9 cellular contexts compared by ENCODE assay signal in the genomic region with DNA sequence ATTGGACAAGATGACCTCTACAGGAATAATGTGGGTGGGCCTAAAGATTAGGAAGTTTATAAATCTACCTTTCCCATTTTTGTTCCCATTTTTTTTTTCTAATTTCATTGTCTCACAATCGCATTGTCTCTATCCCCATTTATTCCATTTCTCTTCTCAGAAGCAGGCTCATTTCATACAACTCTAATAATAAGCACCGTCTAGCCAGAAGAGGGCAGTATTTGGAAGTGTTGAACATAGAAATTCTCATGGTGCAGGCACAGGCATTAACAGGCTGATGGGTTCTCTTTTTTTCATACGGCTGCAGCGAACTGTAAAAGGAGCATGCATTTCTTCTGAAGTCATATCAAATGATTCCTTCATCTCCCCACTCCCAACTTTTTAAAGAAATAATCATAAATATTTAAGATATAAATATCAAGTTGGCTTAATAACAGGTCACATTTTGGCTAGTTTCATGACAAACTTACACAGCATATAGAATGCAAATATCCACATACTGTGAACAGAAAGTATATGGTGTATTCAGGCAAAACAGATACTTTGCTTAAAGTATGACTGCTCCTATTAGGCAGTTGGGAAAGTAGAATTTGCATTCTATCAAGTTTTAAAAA.
DNase-seq lines count a peak whose midpoint lies in the region; ATAC-seq and TF ChIP-seq lines count a peak whose summit lies in the region.
"Had no signal": no experiment of that assay in that cellular context is flagged by ENCODE, and none has a peak within 500 bp of the region (broad histone marks: within the 10 kb centered on the region; RNA-seq: fewer than 3 reads in every experiment).

No MANE protein-coding gene starts in this region.

- H3K9ac ChIP-seq in OCI-LY1 (ENCODE audit: low read length) = no peak overlapping the region
- H3K9ac ChIP-seq in colonic mucosa (ENCODE audit: low read depth in 2 of 2, low read length in 2 of 2) = no peak overlapping the region

- H3K4me1 Mint-ChIP-seq in GM23338 = peaks cover 2% of the 10 kb centered on the region; the same call in 2 of the 3 replicates
- H3K4me1 Mint-ChIP-seq: CD4-positive, alpha-beta memory T cell had no signal

- H3F3A ChIP-seq in GM23338 (replicated peaks; ENCODE audit: low read depth) = no peaks in the 10 kb centered on the region
- no peaks in the 10 kb centered on the region for H3F3A ChIP-seq in OCI-LY1 (ENCODE audit: insufficient read depth, low read length)

- intact Hi-C loops in colonic mucosa (cut with DNase I) = loop anchor here (5.0 kb wide), 2 partner anchors 224 to 299 kb away; no protein-coding TSS in a partner anchor
- intact Hi-C loops in lower lobe of right lung (cut with DNase I) = loop anchor here (10.0 kb wide), 1 partner anchor 222 kb away; no protein-coding TSS in a partner anchor

- TF ChIP-seq CTCF in GM23338 (conservative IDR thresholded peaks at IDR 0.05; ENCODE audit: low read depth in 2 of 2) (peak; percentile 81 to 82), OCI-LY1 (IDR thresholded peaks at IDR 0.05; ENCODE audit: low read length) (peak; percentile 63), colonic mucosa (IDR thresholded peaks at IDR 0.05) (peak; percentile 58), lower lobe of right lung (IDR thresholded peaks at IDR 0.05) (peak; percentile 67)

- no peaks in the 10 kb centered on the region for H3K79me2 ChIP-seq in GM23338 (replicated peaks; ENCODE audit: insufficient read depth)
- no peaks in the 10 kb centered on the region for H3K79me2 ChIP-seq in OCI-LY1 (ENCODE audit: insufficient read depth, low read length)

- H3K9me2 ChIP-seq in GM23338 (ENCODE audit: insufficient read depth) (no peaks in the 10 kb centered on the region), OCI-LY1 (ENCODE audit: low read depth, low read length) (no peaks in the 10 kb centered on the region)

- no peaks in the 10 kb centered on the region for H3K36me3 ChIP-seq in GM23338 (ENCODE audit: insufficient read depth)
- no peaks in the 10 kb centered on the region for H3K36me3 ChIP-seq in OCI-LY1 (ENCODE audit: insufficient read depth, low read length)
- no peaks in the 10 kb centered on the region for H3K36me3 ChIP-seq in colonic mucosa
- H3K36me3 ChIP-seq in lower lobe of right lung = no peaks in the 10 kb centered on the region

- no peak overlapping the region for H3K4me3 ChIP-seq in GM23338
- H3K4me3 ChIP-seq in Jurkat, Clone E6-1 (ENCODE audit: low read length) = no peak overlapping the region
- H3K4me3 ChIP-seq in OCI-LY1 (ENCODE audit: low read depth, low read length, poor library complexity, severe bottlenecking) = no peak overlapping the region
- H3K4me3 ChIP-seq in colonic mucosa = no peak overlapping the region
- H3K4me3 ChIP-seq in lower lobe of right lung = no peak overlapping the region

- H3K9me3 ChIP-seq in OCI-LY1 (ENCODE audit: low read length) (no peaks in the 10 kb centered on the region), colonic mucosa (no peaks in the 10 kb centered on the region), lower lobe of right lung (no peaks in the 10 kb centered on the region)

- no peak overlapping the region for H2AFZ ChIP-seq in GM23338
- no peak overlapping the region for H2AFZ ChIP-seq in OCI-LY1 (ENCODE audit: low read length)

- H3K27me3 Mint-ChIP-seq in GM23338 (ENCODE audit: insufficient read depth, low read depth, poor library complexity) = peaks cover 4% of the 10 kb centered on the region

- DNase-seq in SIG-M5 treated with dmso at 0.1 percent for 504 hours (lab: John Stamatoyannopoulos, UW; ENCODE audit: unreplicated experiment) = peak; percentile 75
- DNase-seq in SIG-M5 (lab: John Stamatoyannopoulos, UW) = no peak
- DNase-seq in GM23338 (ENCODE audit: low spot score) = peak; percentile 81
- DNase-seq in Jurkat, Clone E6-1 (ENCODE audit: low read depth, low spot score) = peak; percentile 41
- DNase-seq in colonic mucosa = peak; percentile 58
- no peak for DNase-seq in lower lobe of right lung
- no peak for DNase-seq in GM19238 (ENCODE audit: insufficient read length, low spot score)

- H3K4me1 ChIP-seq in GM23338 (ENCODE audit: insufficient read depth) (no peaks in the 10 kb centered on the region), OCI-LY1 (ENCODE audit: insufficient read depth, low read length, severe bottlenecking) (no peaks in the 10 kb centered on the region), colonic mucosa (peaks cover 1% of the 10 kb centered on the region), lower lobe of right lung (no peaks in the 10 kb centered on the region)

- H3K9me3 Mint-ChIP-seq in GM23338 = no peaks in the 10 kb centered on the region
- H3K9me3 Mint-ChIP-seq: CD4-positive, alpha-beta memory T cell had no signal

- ATAC-seq in GM23338 = peak; percentile 92
- peak; percentile 78 to 81 for ATAC-seq in lower lobe of right lung

- no peak overlapping the region for H3K27ac Mint-ChIP-seq in GM23338
- H3K27ac Mint-ChIP-seq: CD4-positive, alpha-beta memory T cell had no signal

- H3K4me3 Mint-ChIP-seq in GM23338 = no peak overlapping the region
- H3K4me3 Mint-ChIP-seq: CD4-positive, alpha-beta memory T cell had no signal

- H4K20me1 ChIP-seq in GM23338 (replicated peaks; ENCODE audit: insufficient read depth) (no peaks in the 10 kb centered on the region), OCI-LY1 (ENCODE audit: insufficient read depth, low read length) (no peaks in the 10 kb centered on the region)

- H3K27me3 ChIP-seq in GM23338 (ENCODE audit: insufficient read depth) (no peaks in the 10 kb centered on the region), OCI-LY1 (ENCODE audit: insufficient read depth, low read length) (no peaks in the 10 kb centered on the region), colonic mucosa (no peaks in the 10 kb centered on the region), lower lobe of right lung (ENCODE audit: low read depth) (no peaks in the 10 kb centered on the region)

- H3K27ac ChIP-seq in GM23338 (ENCODE audit: low read depth) (no peak overlapping the region), OCI-LY1 (ENCODE audit: low read depth, low read length, poor library complexity, severe bottlenecking) (no peak overlapping the region), colonic mucosa (no peak overlapping the region), lower lobe of right lung (no peak overlapping the region)

- H3K4me2 ChIP-seq in GM23338 (no peak overlapping the region), OCI-LY1 (ENCODE audit: low read length) (no peak overlapping the region)

- H3K36me3 Mint-ChIP-seq in GM23338 (ENCODE audit: low read depth) = no peaks in the 10 kb centered on the region
- H3K36me3 Mint-ChIP-seq: CD4-positive, alpha-beta memory T cell had no signal

TF ChIP-seq in GM23338, 12 proteins besides CTCF, POLR2A, EP300 and RAD21 (continues in another document):
- TF ChIP-seq JUNB (IDR thresholded peaks at IDR 0.05; ENCODE audit: unreplicated experiment) (no peak), ZNF331 (CRISPR knock-in tag; IDR thresholded peaks at IDR 0.05; ENCODE audit: low read depth) (no peak), ZNF114 (CRISPR knock-in tag; IDR thresholded peaks at IDR 0.05) (no peak), EZH2 (IDR thresholded peaks at IDR 0.05; ENCODE audit: low read depth, unreplicated experiment) (no peak), NANOG (IDR thresholded peaks at IDR 0.05; ENCODE audit: borderline replicate concordance) (no peak), STAT1 (IDR thresholded peaks at IDR 0.05; ENCODE audit: unreplicated experiment) (no peak), CREB1 (CRISPR knock-in tag; IDR thresholded peaks at IDR 0.05; ENCODE audit: low read depth) (no peak)
- TF ChIP-seq, protein P1, sequence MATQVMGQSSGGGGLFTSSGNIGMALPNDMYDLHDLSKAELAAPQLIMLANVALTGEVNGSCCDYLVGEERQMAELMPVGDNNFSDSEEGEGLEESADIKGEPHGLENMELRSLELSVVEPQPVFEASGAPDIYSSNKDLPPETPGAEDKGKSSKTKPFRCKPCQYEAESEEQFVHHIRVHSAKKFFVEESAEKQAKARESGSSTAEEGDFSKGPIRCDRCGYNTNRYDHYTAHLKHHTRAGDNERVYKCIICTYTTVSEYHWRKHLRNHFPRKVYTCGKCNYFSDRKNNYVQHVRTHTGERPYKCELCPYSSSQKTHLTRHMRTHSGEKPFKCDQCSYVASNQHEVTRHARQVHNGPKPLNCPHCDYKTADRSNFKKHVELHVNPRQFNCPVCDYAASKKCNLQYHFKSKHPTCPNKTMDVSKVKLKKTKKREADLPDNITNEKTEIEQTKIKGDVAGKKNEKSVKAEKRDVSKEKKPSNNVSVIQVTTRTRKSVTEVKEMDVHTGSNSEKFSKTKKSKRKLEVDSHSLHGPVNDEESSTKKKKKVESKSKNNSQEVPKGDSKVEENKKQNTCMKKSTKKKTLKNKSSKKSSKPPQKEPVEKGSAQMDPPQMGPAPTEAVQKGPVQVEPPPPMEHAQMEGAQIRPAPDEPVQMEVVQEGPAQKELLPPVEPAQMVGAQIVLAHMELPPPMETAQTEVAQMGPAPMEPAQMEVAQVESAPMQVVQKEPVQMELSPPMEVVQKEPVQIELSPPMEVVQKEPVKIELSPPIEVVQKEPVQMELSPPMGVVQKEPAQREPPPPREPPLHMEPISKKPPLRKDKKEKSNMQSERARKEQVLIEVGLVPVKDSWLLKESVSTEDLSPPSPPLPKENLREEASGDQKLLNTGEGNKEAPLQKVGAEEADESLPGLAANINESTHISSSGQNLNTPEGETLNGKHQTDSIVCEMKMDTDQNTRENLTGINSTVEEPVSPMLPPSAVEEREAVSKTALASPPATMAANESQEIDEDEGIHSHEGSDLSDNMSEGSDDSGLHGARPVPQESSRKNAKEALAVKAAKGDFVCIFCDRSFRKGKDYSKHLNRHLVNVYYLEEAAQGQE (IDR thresholded peaks at IDR 0.05; ENCODE audit: unreplicated experiment) = no peak

Comparison
In these comparisons a context has a peak if more than half of its experiments do, and no peak if none do; other contexts are left out.
1. DNase-seq: peak in SIG-M5 treated with dmso at 0.1 percent for 504 hours (single experiment), GM23338 (single experiment), Jurkat, Clone E6-1 (single experiment) and colonic mucosa (single experiment); none in SIG-M5 (single experiment), lower lobe of right lung (single experiment) and GM19238 (single experiment).
2. Peak in every context shown above with its lines, with median percentiles within 50 percentile points of each other: CTCF ChIP-seq.